ENCODE assay signal across 13 cellular contexts in genomic region chr4:122796801-122797404, GRCh38. TPM values are rescaled to one million over a fixed set of nuclear protein-coding genes. Genes with fewer than 3 reads are reported as not detected.
DNase-seq lines count a peak whose midpoint lies in the region; ATAC-seq lines count a peak whose summit lies in the region.
"Had no signal": no experiment of that assay in that cellular context is flagged by ENCODE, and none has a peak within 500 bp of the region (broad histone marks: within the 10 kb centered on the region; RNA-seq: fewer than 3 reads in every experiment).

No MANE protein-coding gene starts in this region.

- H3K4me3 ChIP-seq in muscle layer of duodenum (ENCODE audit: low read depth in 1 of 2, low read length in 2 of 2), result no peak overlapping the region
- H3K4me3 ChIP-seq: GM12878 had no signal

- no peak for ATAC-seq in GM18873 (IDR thresholded peaks at IDR 0.05; ENCODE audit: low FRiP score, unreplicated experiment)
- no peak for ATAC-seq in GM21717 (IDR thresholded peaks at IDR 0.05; ENCODE audit: unreplicated experiment)
- ATAC-seq: GM12878 had no signal

- no peaks in the 10 kb centered on the region for H3K36me3 ChIP-seq in muscle layer of duodenum (ENCODE audit: control insufficient read depth in 1 of 2, insufficient read depth in 2 of 2, low read length in 2 of 2)

- DNase-seq in AG08395 (ENCODE audit: low spot score), result peak; percentile 53
- peak; percentile 38 for DNase-seq in LHCN-M2 (ENCODE audit: low read depth)
- DNase-seq in epithelial cell of prostate (ENCODE audit: low read depth, low spot score), result no peak
- no peak for DNase-seq in medulla oblongata (ENCODE audit: extremely low spot score)
- DNase-seq in stimulated activated CD4-positive, alpha-beta T cell treated with anti-CD3 and anti-CD28 coated beads, Interleukin-4, amount 100 ng/mL, for 24 hours, result no peak
- DNase-seq: activated CD4-positive, alpha-beta T cell treated with anti-CD3 and anti-CD28 coated beads, Interleukin-2, amount 50 U/mL, for 1 hour; AML-193; NCI-H1092 had no signal

- no peaks in the 10 kb centered on the region for H3K9me3 ChIP-seq in muscle layer of duodenum (ENCODE audit: control insufficient read depth in 1 of 2, low read length in 2 of 2)

- peak overlapping the region; percentile 83 for H3K27ac ChIP-seq in epithelial cell of prostate
- peak overlapping the region; percentile 58 for H3K27ac ChIP-seq in muscle layer of duodenum (ENCODE audit: low read length)

- no peaks in the 10 kb centered on the region for H3K4me1 ChIP-seq in muscle layer of duodenum (ENCODE audit: control insufficient read depth in 1 of 2, insufficient read depth in 2 of 2, low read length in 2 of 2)
- H3K4me1 ChIP-seq: parathyroid adenoma had no signal

- no peaks in the 10 kb centered on the region for H3K27me3 ChIP-seq in muscle layer of duodenum (ENCODE audit: low read depth, low read length)

RNA-seq across cellular contexts. Expression of gene FGF2, which starts 29.7 kb away (rescaled TPM):
- total RNA-seq in LHCN-M2 (2014; rRNA removed), result 14.6 and 15.0 TPM in 2 replicates
- polyA plus RNA-seq in LHCN-M2 (2012), result 8.8 TPM

Comparison
In these comparisons a context has a peak if more than half of its experiments do, and no peak if none do; other contexts are left out.
1. DNase-seq: peak in AG08395 (single experiment) and LHCN-M2 (single experiment); none in epithelial cell of prostate (single experiment), medulla oblongata (single experiment) and stimulated activated CD4-positive, alpha-beta T cell treated with anti-CD3 and anti-CD28 coated beads, Interleukin-4, amount 100 ng/mL, for 24 hours (single experiment).